ENCODE assay signal across 9 cellular contexts in the genomic region with DNA sequence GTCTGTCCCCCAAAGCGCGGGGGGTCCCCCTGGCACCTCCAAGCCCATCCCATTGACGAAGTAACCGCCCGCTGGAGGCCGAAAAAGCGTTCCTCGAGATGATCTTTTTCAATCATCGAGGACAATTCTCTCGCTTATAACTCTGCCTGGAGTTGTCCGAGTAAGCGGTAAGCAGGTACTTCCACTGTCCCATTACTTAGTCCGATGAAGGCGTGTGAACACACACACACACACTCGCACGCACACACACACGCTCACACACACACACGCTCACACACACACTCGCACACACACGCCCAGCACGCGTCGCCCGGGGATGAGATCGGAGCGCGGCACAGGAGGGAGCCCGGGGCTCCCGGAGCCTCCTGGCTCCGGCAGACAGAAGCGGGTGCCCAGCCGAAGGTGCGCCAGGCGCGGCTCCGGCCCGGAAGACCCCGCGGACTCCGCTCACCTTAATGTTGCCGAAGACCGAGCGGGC. TPM values are rescaled to one million over a fixed set of nuclear protein-coding genes. Genes with fewer than 3 reads are reported as not detected.
A peak's percentile ranks its signal among the peaks of the same experiment; 100 is the strongest.
DNase-seq lines count a peak whose midpoint lies in the region; ATAC-seq lines count a peak whose summit lies in the region.
"Had no signal": no experiment of that assay in that cellular context is flagged by ENCODE, and none has a peak within 500 bp of the region (broad histone marks: within the 10 kb centered on the region; RNA-seq: fewer than 3 reads in every experiment).

No MANE protein-coding gene starts in this region.

- POLR2A ChIA-PET in activated CD4-positive, alpha-beta T cell treated with anti-CD3 and anti-CD28 coated beads for 36 hours (lab: Charles Lee) = no interaction called here

- intact Hi-C loops in activated CD4-positive, alpha-beta T cell treated with anti-CD3 and anti-CD28 coated beads for 36 hours (cut with DNase I, micrococcal nuclease) = no loop called here

- peak; percentile 49 for ATAC-seq in activated CD4-positive, alpha-beta T cell treated with anti-CD3 and anti-CD28 coated beads for 36 hours
- ATAC-seq in activated naive CD8-positive, alpha-beta T cell treated with anti-CD3 and anti-CD28 coated beads, Interleukin-2, amount 50 U/mL, for 24 hours = peak; percentile 29
- no peak for ATAC-seq in HG03565 (IDR thresholded peaks at IDR 0.05; ENCODE audit: unreplicated experiment)

- peaks cover 2% of the 10 kb centered on the region for H3K4me1 Mint-ChIP-seq in activated CD4-positive, alpha-beta T cell treated with anti-CD3 and anti-CD28 coated beads for 36 hours
- peaks cover 2% of the 10 kb centered on the region for H3K4me1 Mint-ChIP-seq in activated naive CD8-positive, alpha-beta T cell treated with anti-CD3 and anti-CD28 coated beads, Interleukin-2, amount 50 U/mL, for 24 hours
- peaks cover 3% of the 10 kb centered on the region for H3K4me1 Mint-ChIP-seq in stimulated activated naive CD8-positive, alpha-beta T cell treated with anti-CD3 and anti-CD28 coated beads, Interleukin-15, Interleukin-2, amounts not matched to agents 100 ng/mL and 50 ng/mL, for 24 hours (ENCODE audit: low read depth)

- CTCF ChIA-PET in activated CD4-positive, alpha-beta T cell treated with anti-CD3 and anti-CD28 coated beads for 36 hours (lab: Charles Lee) = no interaction called here

- peak; percentile 15 for DNase-seq in activated CD4-positive, alpha-beta T cell treated with anti-CD3 and anti-CD28 coated beads for 36 hours
- no peak for DNase-seq in activated CD4-positive, alpha-beta T cell treated with anti-CD3 and anti-CD28 coated beads for 1 hour
- no peak for DNase-seq in activated naive CD8-positive, alpha-beta T cell treated with anti-CD3 and anti-CD28 coated beads, Interleukin-2, amount 50 U/mL, for 24 hours
- DNase-seq in islet precursor cell = peak; percentile 60
- DNase-seq in midbrain (lab: John Stamatoyannopoulos, UW) = no peak
- DNase-seq in activated CD8-positive, alpha-beta memory T cell treated with anti-CD3 and anti-CD28 coated beads, Interleukin-2, amount 50 U/mL, for 4 hours = no peak

- peak overlapping the region; percentile 26 for H3K27ac Mint-ChIP-seq in activated CD4-positive, alpha-beta T cell treated with anti-CD3 and anti-CD28 coated beads for 36 hours
- no peak overlapping the region for H3K27ac Mint-ChIP-seq in activated naive CD8-positive, alpha-beta T cell treated with anti-CD3 and anti-CD28 coated beads, Interleukin-2, amount 50 U/mL, for 24 hours
- H3K27ac Mint-ChIP-seq in stimulated activated naive CD8-positive, alpha-beta T cell treated with anti-CD3 and anti-CD28 coated beads, Interleukin-15, Interleukin-2, amounts not matched to agents 100 ng/mL and 50 ng/mL, for 24 hours = no peak overlapping the region

- no peaks in the 10 kb centered on the region for H3K9me3 Mint-ChIP-seq in activated CD4-positive, alpha-beta T cell treated with anti-CD3 and anti-CD28 coated beads for 36 hours (ENCODE audit: low read depth)
- no peaks in the 10 kb centered on the region for H3K9me3 Mint-ChIP-seq in activated naive CD8-positive, alpha-beta T cell treated with anti-CD3 and anti-CD28 coated beads, Interleukin-2, amount 50 U/mL, for 24 hours
- no peaks in the 10 kb centered on the region for H3K9me3 Mint-ChIP-seq in stimulated activated naive CD8-positive, alpha-beta T cell treated with anti-CD3 and anti-CD28 coated beads, Interleukin-15, Interleukin-2, amounts not matched to agents 100 ng/mL and 50 ng/mL, for 24 hours

- H3K36me3 Mint-ChIP-seq in activated CD4-positive, alpha-beta T cell treated with anti-CD3 and anti-CD28 coated beads for 36 hours (ENCODE audit: low read depth) = no peaks in the 10 kb centered on the region
- no peaks in the 10 kb centered on the region for H3K36me3 Mint-ChIP-seq in activated naive CD8-positive, alpha-beta T cell treated with anti-CD3 and anti-CD28 coated beads, Interleukin-2, amount 50 U/mL, for 24 hours (ENCODE audit: low read depth)
- no peaks in the 10 kb centered on the region for H3K36me3 Mint-ChIP-seq in stimulated activated naive CD8-positive, alpha-beta T cell treated with anti-CD3 and anti-CD28 coated beads, Interleukin-15, Interleukin-2, amounts not matched to agents 100 ng/mL and 50 ng/mL, for 24 hours (ENCODE audit: low read depth)

- peaks cover 37% of the 10 kb centered on the region for H3K27me3 Mint-ChIP-seq in activated CD4-positive, alpha-beta T cell treated with anti-CD3 and anti-CD28 coated beads for 36 hours
- H3K27me3 Mint-ChIP-seq in activated naive CD8-positive, alpha-beta T cell treated with anti-CD3 and anti-CD28 coated beads, Interleukin-2, amount 50 U/mL, for 24 hours = peaks cover 41% of the 10 kb centered on the region
- peaks cover 41% of the 10 kb centered on the region for H3K27me3 Mint-ChIP-seq in stimulated activated naive CD8-positive, alpha-beta T cell treated with anti-CD3 and anti-CD28 coated beads, Interleukin-15, Interleukin-2, amounts not matched to agents 100 ng/mL and 50 ng/mL, for 24 hours

- peak overlapping the region; percentile 56 for H3K4me3 Mint-ChIP-seq in activated CD4-positive, alpha-beta T cell treated with anti-CD3 and anti-CD28 coated beads for 36 hours
- H3K4me3 Mint-ChIP-seq in activated naive CD8-positive, alpha-beta T cell treated with anti-CD3 and anti-CD28 coated beads, Interleukin-2, amount 50 U/mL, for 24 hours = peak overlapping the region; percentile 49
- H3K4me3 Mint-ChIP-seq in stimulated activated naive CD8-positive, alpha-beta T cell treated with anti-CD3 and anti-CD28 coated beads, Interleukin-15, Interleukin-2, amounts not matched to agents 100 ng/mL and 50 ng/mL, for 24 hours = peak overlapping the region; percentile 33

RNA-seq across cellular contexts. Expression of a gene that starts 0.4 kb away (rescaled TPM):
- total RNA-seq in activated CD4-positive, alpha-beta T cell treated with anti-CD3 and anti-CD28 coated beads for 36 hours = not detected
- total RNA-seq: activated CD8-positive, alpha-beta memory T cell treated with anti-CD3 and anti-CD28 coated beads for 36 hours had no signal

Comparison
In these comparisons a context has a peak if more than half of its experiments do, and no peak if none do; other contexts are left out.
1. DNase-seq: peak in activated CD4-positive, alpha-beta T cell treated with anti-CD3 and anti-CD28 coated beads for 36 hours (single experiment) and islet precursor cell (single experiment); none in activated CD4-positive, alpha-beta T cell treated with anti-CD3 and anti-CD28 coated beads for 1 hour (single experiment), activated naive CD8-positive, alpha-beta T cell treated with anti-CD3 and anti-CD28 coated beads, Interleukin-2, amount 50 U/mL, for 24 hours (single experiment), midbrain (single experiment) and activated CD8-positive, alpha-beta memory T cell treated with anti-CD3 and anti-CD28 coated beads, Interleukin-2, amount 50 U/mL, for 4 hours (single experiment).
2. Peak in every context shown above with its lines, with median percentiles within 50 percentile points of each other: H3K4me3 Mint-ChIP-seq.